ENCODE assay signal across 1 cellular context in the genomic region with DNA sequence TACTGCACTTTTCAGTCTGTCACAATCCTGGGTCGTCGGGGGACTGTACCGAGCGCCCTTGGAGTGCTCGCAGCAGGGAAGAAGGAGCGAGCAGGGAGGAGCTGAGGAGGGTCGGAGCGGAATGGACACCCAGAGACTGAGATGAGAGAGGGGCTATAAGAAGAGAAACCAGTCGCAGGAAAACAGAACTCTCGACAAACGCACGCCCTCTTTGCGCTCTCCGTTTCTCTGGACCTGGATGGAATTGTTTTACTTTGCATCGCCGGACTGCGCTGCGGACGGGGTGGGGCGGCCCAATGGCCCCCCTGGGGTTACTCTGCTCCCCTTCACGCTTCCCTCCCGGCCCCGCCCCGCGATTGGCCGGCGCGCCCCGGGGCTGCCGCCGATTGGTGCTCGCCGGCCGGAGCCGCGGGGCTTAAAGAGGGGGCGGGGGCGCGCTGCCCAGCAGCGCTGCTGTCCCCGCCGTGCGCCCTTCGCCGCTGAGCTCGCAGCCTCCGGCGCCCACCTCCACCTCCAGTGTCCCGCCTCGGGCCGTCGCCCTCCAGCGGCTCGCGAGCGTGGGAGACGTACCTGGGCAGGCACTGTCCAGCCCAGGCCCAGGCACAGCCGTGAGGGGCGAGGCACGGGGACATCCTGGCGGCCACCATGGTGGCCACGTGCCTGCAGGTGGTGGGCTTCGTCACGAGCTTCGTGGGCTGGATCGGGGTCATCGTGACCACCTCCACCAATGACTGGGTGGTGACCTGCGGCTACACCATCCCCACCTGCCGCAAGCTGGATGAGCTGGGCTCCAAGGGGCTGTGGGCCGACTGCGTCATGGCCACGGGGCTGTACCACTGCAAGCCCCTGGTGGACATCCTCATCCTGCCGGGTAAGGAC.
TF ChIP-seq lines count a peak whose summit lies in the region.

A gene (plus strand): TSS at position 447 of the 879 bp plus-strand sequence. CDS start 199 bp downstream, at position 646.

TF ChIP-seq in Ishikawa, 13 proteins besides CTCF, POLR2A, EP300 and RAD21 (continued from another document):
- TF ChIP-seq, protein P1, sequence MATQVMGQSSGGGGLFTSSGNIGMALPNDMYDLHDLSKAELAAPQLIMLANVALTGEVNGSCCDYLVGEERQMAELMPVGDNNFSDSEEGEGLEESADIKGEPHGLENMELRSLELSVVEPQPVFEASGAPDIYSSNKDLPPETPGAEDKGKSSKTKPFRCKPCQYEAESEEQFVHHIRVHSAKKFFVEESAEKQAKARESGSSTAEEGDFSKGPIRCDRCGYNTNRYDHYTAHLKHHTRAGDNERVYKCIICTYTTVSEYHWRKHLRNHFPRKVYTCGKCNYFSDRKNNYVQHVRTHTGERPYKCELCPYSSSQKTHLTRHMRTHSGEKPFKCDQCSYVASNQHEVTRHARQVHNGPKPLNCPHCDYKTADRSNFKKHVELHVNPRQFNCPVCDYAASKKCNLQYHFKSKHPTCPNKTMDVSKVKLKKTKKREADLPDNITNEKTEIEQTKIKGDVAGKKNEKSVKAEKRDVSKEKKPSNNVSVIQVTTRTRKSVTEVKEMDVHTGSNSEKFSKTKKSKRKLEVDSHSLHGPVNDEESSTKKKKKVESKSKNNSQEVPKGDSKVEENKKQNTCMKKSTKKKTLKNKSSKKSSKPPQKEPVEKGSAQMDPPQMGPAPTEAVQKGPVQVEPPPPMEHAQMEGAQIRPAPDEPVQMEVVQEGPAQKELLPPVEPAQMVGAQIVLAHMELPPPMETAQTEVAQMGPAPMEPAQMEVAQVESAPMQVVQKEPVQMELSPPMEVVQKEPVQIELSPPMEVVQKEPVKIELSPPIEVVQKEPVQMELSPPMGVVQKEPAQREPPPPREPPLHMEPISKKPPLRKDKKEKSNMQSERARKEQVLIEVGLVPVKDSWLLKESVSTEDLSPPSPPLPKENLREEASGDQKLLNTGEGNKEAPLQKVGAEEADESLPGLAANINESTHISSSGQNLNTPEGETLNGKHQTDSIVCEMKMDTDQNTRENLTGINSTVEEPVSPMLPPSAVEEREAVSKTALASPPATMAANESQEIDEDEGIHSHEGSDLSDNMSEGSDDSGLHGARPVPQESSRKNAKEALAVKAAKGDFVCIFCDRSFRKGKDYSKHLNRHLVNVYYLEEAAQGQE (IDR thresholded peaks at IDR 0.05; ENCODE audit: low read depth) = peak; percentile 39
